10 cellular contexts compared by ENCODE assay signal in genomic region chr19:38134538-38135149, GRCh38.
A peak's percentile ranks its signal among the peaks of the same experiment; 100 is the strongest.
DNase-seq lines count a peak whose midpoint lies in the region; ATAC-seq, FAIRE-seq and TF ChIP-seq lines count a peak whose summit lies in the region.
"Had no signal": no experiment of that assay in that cellular context is flagged by ENCODE, and none has a peak within 500 bp of the region (broad histone marks: within the 10 kb centered on the region; RNA-seq: fewer than 3 reads in every experiment).

No MANE protein-coding gene starts in this region.

- no peak overlapping the region for H3K4me2 ChIP-seq in H9 (ENCODE audit: insufficient read depth, insufficient read length, low read length)

- H4K8ac ChIP-seq in H9 (replicated peaks; ENCODE audit: insufficient read length, low read depth, low read length): no peak overlapping the region

- no peaks in the 10 kb centered on the region for H3K79me2 ChIP-seq in H9 (ENCODE audit: insufficient read depth, low read length)

- no peak for FAIRE-seq in D721Med (lab: Jason Lieb, UNC)

- H2BK20ac ChIP-seq in H9 (ENCODE audit: low read depth, low read length, poor library complexity, severe bottlenecking): no peak overlapping the region

- H3K79me1 ChIP-seq in H9 (ENCODE audit: insufficient read depth, low read depth, low read length, poor library complexity, severe bottlenecking): no peaks in the 10 kb centered on the region

- H3K36me3 ChIP-seq in esophagus (ENCODE audit: control insufficient read depth in 2 of 2, insufficient read depth in 2 of 2, low read length in 1 of 2): peaks cover 0 to 9% of the 10 kb centered on the region in 2 donors
- no peaks in the 10 kb centered on the region for H3K36me3 ChIP-seq in aorta (ENCODE audit: control insufficient read depth in 1 of 2, insufficient read depth in 2 of 2, low read length in 1 of 2)

- no peak overlapping the region for H4K5ac ChIP-seq in H9 (ENCODE audit: insufficient read length, low read depth, low read length)

- no peak overlapping the region for H2AFZ ChIP-seq in H9 (ENCODE audit: low read length)

- no peak overlapping the region for H3K4me3 Mint-ChIP-seq in H9
- H3K4me3 Mint-ChIP-seq: T-helper 1 cell treated with Interleukin-12 subunit alpha and Interleukin-12 subunit beta and Interleukin-4 antibody, amounts not matched to agents 30 μg/mL and 1 μg/mL, for 36 hours had no signal

- H3K27me3 Mint-ChIP-seq in H9 (ENCODE audit: low read depth): no peaks in the 10 kb centered on the region

- H2BK12ac ChIP-seq in H9 (ENCODE audit: insufficient read length, low read depth, low read length): no peak overlapping the region

- H3K9me3 Mint-ChIP-seq in H9: no peaks in the 10 kb centered on the region
- H3K9me3 Mint-ChIP-seq: T-helper 1 cell treated with Interleukin-12 subunit alpha and Interleukin-12 subunit beta and Interleukin-4 antibody, amounts not matched to agents 30 μg/mL and 1 μg/mL, for 36 hours had no signal

- no peak overlapping the region for H3K18ac ChIP-seq in H9 (ENCODE audit: insufficient read length, low read depth, low read length)

- TF ChIP-seq CTCF in D721Med (IDR thresholded peaks at IDR 0.05; ENCODE audit: insufficient read depth, missing control alignments) (peak; percentile 26), H9 (conservative IDR thresholded peaks at IDR 0.05) (peak; percentile 76)

- H3K4me3 ChIP-seq in esophagus (ENCODE audit: low read depth in 1 of 2, low read length in 2 of 2) (no peak overlapping the region), aorta (ENCODE audit: low read length in 2 of 2) (no peak overlapping the region)
- H3K4me3 ChIP-seq: skin epidermis had no signal

- no CpG with 5 or more reads among the region's 14 CpGs for WGBS in H9 (ENCODE audit: extremely low coverage, insufficient read length, low lambda C conversion rate)
- 64 to 67% methylated on average over 14 of the region's 14 CpGs for WGBS in esophagus, 2 donors
- WGBS in aorta, 2 donors: 68 to 71% methylated on average over 14 of the region's 14 CpGs

- ATAC-seq in SK-N-SH treated with all-trans-retinoic acid at 6 μM for 48 hours: peak; percentile 69
- ATAC-seq in GM18858 (IDR thresholded peaks at IDR 0.05; ENCODE audit: unreplicated experiment): no peak
- ATAC-seq in aorta (ENCODE audit: low FRiP score): no peak
- no peak for ATAC-seq in HG02970 (IDR thresholded peaks at IDR 0.05; ENCODE audit: low FRiP score, unreplicated experiment)

- H3K9me3 ChIP-seq in H9 (ENCODE audit: control insufficient read depth, low read depth, low read length): no peaks in the 10 kb centered on the region
- H3K9me3 ChIP-seq in esophagus (ENCODE audit: control insufficient read depth in 2 of 2, insufficient read depth in 1 of 2, low read depth in 1 of 2, low read length in 1 of 2): no peaks in the 10 kb centered on the region
- H3K9me3 ChIP-seq in aorta (ENCODE audit: control insufficient read depth, low read length): no peaks in the 10 kb centered on the region

- H3K14ac ChIP-seq in H9 (ENCODE audit: insufficient read depth, low read length): no peak overlapping the region

- H2AK5ac ChIP-seq in H9 (ENCODE audit: insufficient read length, low read length): no peak overlapping the region

- peaks cover 10 to 19% of the 10 kb centered on the region in 2 experiments for H3K4me1 Mint-ChIP-seq in H9

- H4K91ac ChIP-seq in H9 (ENCODE audit: insufficient read length, low read depth, low read length): no peak overlapping the region

- no peak overlapping the region for H2BK120ac ChIP-seq in H9 (ENCODE audit: low read depth, low read length, poor library complexity, severe bottlenecking)

- H3K27ac ChIP-seq in H9 (ENCODE audit: insufficient read length, low read depth, low read length) (no peak overlapping the region), esophagus (ENCODE audit: low read depth in 2 of 2, low read length in 1 of 2) (peak overlapping the region; percentile 75 to 91), aorta (ENCODE audit: low read depth in 1 of 2, low read length in 2 of 2) (no peak overlapping the region)

- no peaks in the 10 kb centered on the region for H3K23me2 ChIP-seq in H9 (ENCODE audit: insufficient read length, low read depth, low read length, poor library complexity, severe bottlenecking)

- no peak overlapping the region for H2BK15ac ChIP-seq in H9 (ENCODE audit: low read depth, low read length)

- H4K20me1 ChIP-seq in H9 (ENCODE audit: control insufficient read depth, insufficient read depth, insufficient read length): peaks cover 2% of the 10 kb centered on the region

- DNase-seq in D721Med (ENCODE audit: insufficient read length, low spot score) (no peak), H9 (peak; percentile 55), retina (peak; percentile 61), aorta (no peak)

- H3K4me1 ChIP-seq in H9 (ENCODE audit: insufficient read depth, low read length) (no peaks in the 10 kb centered on the region), esophagus (ENCODE audit: control insufficient read depth in 2 of 2, insufficient read depth in 2 of 2, low read length in 1 of 2) (peaks cover 0 to 6% of the 10 kb centered on the region in 2 donors), aorta (ENCODE audit: control insufficient read depth in 1 of 2, insufficient read depth in 2 of 2, low read length in 2 of 2) (no peaks in the 10 kb centered on the region)

- no peak overlapping the region for H2BK5ac ChIP-seq in H9 (ENCODE audit: insufficient read length, low read length)

- intact Hi-C loops in aorta (cut with DNase I): no loop called here

- no peak overlapping the region for H3K23ac ChIP-seq in H9 (ENCODE audit: insufficient read length, low read depth, low read length)

- no peak overlapping the region for H3K56ac ChIP-seq in H9 (ENCODE audit: insufficient read length, low read depth, low read length)

- H3K36me3 Mint-ChIP-seq in H9 (ENCODE audit: insufficient read depth in 1 of 3, low read depth in 3 of 3): peaks cover 9 to 23% (median 18%) of the 10 kb centered on the region in 3 experiments; a peak in 6 of 7 replicates

- H3K27me3 ChIP-seq in H9 (ENCODE audit: insufficient read depth, low read length): no peaks in the 10 kb centered on the region
- H3K27me3 ChIP-seq in esophagus (ENCODE audit: control insufficient read depth in 1 of 2, insufficient read depth in 2 of 2, low read length in 2 of 2): no peaks in the 10 kb centered on the region
- H3K27me3 ChIP-seq in aorta (ENCODE audit: control insufficient read depth in 1 of 2, insufficient read depth in 2 of 2, low read length in 1 of 2): no peaks in the 10 kb centered on the region

- no peak overlapping the region for H3T11ph ChIP-seq in H9 (ENCODE audit: low read length)

- H3K4ac ChIP-seq in H9 (ENCODE audit: low read depth, low read length): no peak overlapping the region

- peak overlapping the region in 2 of 3 experiments; percentile 82 to 91; a peak in 3 of 7 replicates for H3K27ac Mint-ChIP-seq in H9
- H3K27ac Mint-ChIP-seq: T-helper 1 cell treated with Interleukin-12 subunit alpha and Interleukin-12 subunit beta and Interleukin-4 antibody, amounts not matched to agents 30 μg/mL and 1 μg/mL, for 36 hours had no signal

- H3K9ac ChIP-seq in H9 (ENCODE audit: extremely low read depth, insufficient read length, low read length): no peak overlapping the region

TF ChIP-seq in SK-N-SH treated with all-trans-retinoic acid at 6 μM for 48 hours, 23 proteins besides CTCF, POLR2A, EP300 and RAD21:
- TF ChIP-seq ZFP3 (CRISPR knock-in tag; IDR thresholded peaks at IDR 0.05): no peak
- TF ChIP-seq ZFP30 (CRISPR knock-in tag; IDR thresholded peaks at IDR 0.05): no peak
- TF ChIP-seq OSR1 (CRISPR knock-in tag; IDR thresholded peaks at IDR 0.05): no peak

Comparison
In these comparisons a context has a peak if more than half of its experiments do, and no peak if none do; other contexts are left out.
1. DNase-seq: peak in H9 (single experiment) and retina (single experiment); none in D721Med (single experiment) and aorta (0 of 2).
2. H3K27ac ChIP-seq: peak in esophagus (2 of 2); none in H9 (single experiment) and aorta (0 of 2).